Comparison of ENCODE assay signal across 1 cellular context in genomic region chr11:73386568-73386967, GRCh38.
TF ChIP-seq lines count a peak whose summit lies in the region.

No MANE protein-coding gene starts in this region.

TF ChIP-seq in IMR-90, 13 proteins besides CTCF, POLR2A, EP300 and RAD21 (continued from another document):
- TF ChIP-seq MAFK (IDR thresholded peaks at IDR 0.05; ENCODE audit: low read depth, low read length) (no peak), CHD1 (IDR thresholded peaks at IDR 0.05; ENCODE audit: low read depth, low read length) (no peak), NFE2L2 (IDR thresholded peaks at IDR 0.05; ENCODE audit: low read depth, low read length) (no peak), MXI1 (IDR thresholded peaks at IDR 0.05; ENCODE audit: borderline replicate concordance, low read depth, low read length) (no peak), CEBPB (IDR thresholded peaks at IDR 0.05; ENCODE audit: low read depth, low read length) (no peak), BHLHE40 (IDR thresholded peaks at IDR 0.05; ENCODE audit: low read depth, low read length) (no peak), SMC3 (IDR thresholded peaks at IDR 0.05; ENCODE audit: low read depth, low read length) (no peak), FOS (IDR thresholded peaks at IDR 0.05; ENCODE audit: low read depth, low read length) (no peak), ELK1 (IDR thresholded peaks at IDR 0.05; ENCODE audit: borderline replicate concordance, low read depth, low read length) (no peak)
